In the genomic region with DNA sequence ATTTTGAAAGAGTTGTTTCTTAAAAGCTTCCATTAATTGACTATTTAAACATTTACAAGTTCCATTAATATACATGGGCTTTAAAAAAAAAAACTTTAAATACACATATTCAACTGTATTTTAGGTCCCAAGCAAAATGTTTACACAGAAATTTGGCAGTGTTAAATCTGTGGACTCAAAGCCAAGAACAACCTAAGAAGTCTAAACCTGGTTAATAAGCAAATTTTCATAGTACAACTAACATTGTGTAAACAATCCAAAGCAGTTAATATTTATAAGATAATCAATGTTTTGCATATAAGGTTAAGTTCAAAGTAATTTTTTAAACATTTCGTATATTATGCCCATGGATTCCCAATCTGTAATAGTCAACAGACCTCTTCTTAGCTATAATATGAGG, we compare ENCODE assay signal across 28 cellular contexts.
A peak's percentile ranks its signal among the peaks of the same experiment; 100 is the strongest.
DNase-seq lines count a peak whose midpoint lies in the region; ATAC-seq and TF ChIP-seq lines count a peak whose summit lies in the region.
"Had no signal": no experiment of that assay in that cellular context is flagged by ENCODE, and none has a peak within 500 bp of the region (broad histone marks: within the 10 kb centered on the region; RNA-seq: fewer than 3 reads in every experiment).

No MANE protein-coding gene starts in this region.

- peaks cover 100% of the 10 kb centered on the region for H3K79me2 ChIP-seq in GM23248 (ENCODE audit: insufficient read depth)

- H3K4me1 ChIP-seq in Peyer's patch (peaks cover 0 to 23% (median 1%) of the 10 kb centered on the region in 4 donors), mucosa of rectum (ENCODE audit: control insufficient read depth in 2 of 2, insufficient read depth in 2 of 2, low read length in 2 of 2) (peaks cover 10 to 23% of the 10 kb centered on the region in 2 donors), thyroid gland (peaks cover 28 to 40% of the 10 kb centered on the region in 2 donors), GM23248 (ENCODE audit: insufficient read depth) (peaks cover 10% of the 10 kb centered on the region)
- H3K4me1 ChIP-seq: foreskin keratinocyte had no signal

- TF ChIP-seq CTCF in Peyer's patch (IDR thresholded peaks at IDR 0.05) (no peak), coronary artery (IDR thresholded peaks at IDR 0.05) (no peak), thyroid gland (IDR thresholded peaks at IDR 0.05) (no peak)

- TF ChIP-seq POLR2A in Peyer's patch (IDR thresholded peaks at IDR 0.05) (no peak), thyroid gland (IDR thresholded peaks at IDR 0.05) (no peak)

- H3K27me3 ChIP-seq in Peyer's patch (no peaks in the 10 kb centered on the region), mucosa of rectum (ENCODE audit: control insufficient read depth in 2 of 2, insufficient read depth in 2 of 2, low read length in 2 of 2) (no peaks in the 10 kb centered on the region), thyroid gland (no peaks in the 10 kb centered on the region), GM23248 (replicated peaks; ENCODE audit: insufficient read depth) (no peaks in the 10 kb centered on the region), MG63 (no peaks in the 10 kb centered on the region)
- H3K27me3 ChIP-seq: foreskin keratinocyte, testis had no signal

- peak overlapping the region; percentile 35 to 77 for H3K9ac ChIP-seq in mucosa of rectum (ENCODE audit: low read depth in 1 of 2, low read length in 2 of 2)
- no peak overlapping the region for H3K9ac ChIP-seq in GM23248

- no peak overlapping the region for H2AFZ ChIP-seq in GM23248

- H3K9me3 ChIP-seq in Peyer's patch (no peaks in the 10 kb centered on the region), mucosa of rectum (ENCODE audit: control insufficient read depth in 2 of 2, low read length in 2 of 2) (no peaks in the 10 kb centered on the region), thyroid gland (no peaks in the 10 kb centered on the region), GM23248 (ENCODE audit: low read depth) (no peaks in the 10 kb centered on the region), MG63 (no peaks in the 10 kb centered on the region)
- H3K9me3 ChIP-seq: psoas muscle, testis had no signal

- no peak overlapping the region for H3K4me2 ChIP-seq in GM23248 (ENCODE audit: unreplicated experiment)

- H3K4me3 ChIP-seq in Peyer's patch: peak overlapping the region in 2 of 4 donors; percentile 30 to 38
- peak overlapping the region; percentile 51 for H3K4me3 ChIP-seq in coronary artery
- H3K4me3 ChIP-seq in mucosa of rectum (ENCODE audit: low read length in 2 of 2): peak overlapping the region; percentile 61 to 72
- H3K4me3 ChIP-seq in thyroid gland (replicated peaks in 1 of 3): no peak overlapping the region
- H3K4me3 ChIP-seq in GM23248: no peak overlapping the region
- H3K4me3 ChIP-seq in MG63: no peak overlapping the region
- H3K4me3 ChIP-seq: psoas muscle, testis had no signal

- intact Hi-C loops in thyroid gland (cut with DNase I): loop anchor here (10.0 kb wide), 1 partner anchor 73 kb away; a partner anchor contains a TSS

- no peaks in the 10 kb centered on the region for H3K9me2 ChIP-seq in GM23248 (ENCODE audit: insufficient read depth)

- H4K20me1 ChIP-seq in GM23248 (ENCODE audit: insufficient read depth): no peaks in the 10 kb centered on the region

- 0 out of 2 replicates have a peak, but pooled peaks cover 5% of the 10 kb centered on the region for H3F3A ChIP-seq in GM23248 (ENCODE audit: insufficient read depth)

- ATAC-seq in HG03442 (IDR thresholded peaks at IDR 0.05; ENCODE audit: unreplicated experiment): no peak
- ATAC-seq: foreskin keratinocyte; stimulated activated effector memory CD8-positive, alpha-beta T cell treated with anti-CD3 and anti-CD28 coated beads, Interleukin-12 subunit alpha, Interleukin-12 subunit beta, amount 100 ng/mL, for 72 hours had no signal

- 65 to 73% methylated on average over 1 of the region's 1 CpG for WGBS in thyroid gland, 2 donors
- 94 to 96% methylated on average over 1 of the region's 1 CpG for WGBS in GM23248 (ENCODE audit: low coverage in 1 of 2, low lambda C conversion rate in 2 of 2, missing lambda C conversion rate in 2 of 2), 2 experiments

- DNase-seq in Peyer's patch: no peak
- no peak for DNase-seq in coronary artery (ENCODE audit: low spot score)
- no peak for DNase-seq in thyroid gland
- DNase-seq in GM23248: no peak
- no peak for DNase-seq in MG63
- no peak for DNase-seq in NCI-H526 (lab: John Stamatoyannopoulos, UW)
- DNase-seq: activated CD4-positive, alpha-beta T cell treated with anti-CD3 and anti-CD28 coated beads, Interleukin-2, amount 50 U/mL, for 48 hours; activated CD4-positive, CD25-positive, alpha-beta regulatory T cell; activated effector memory CD4-positive, alpha-beta T cell treated with anti-CD3 and anti-CD28 coated beads, Interleukin-2, amount 50 U/mL, for 16 hours; activated naive CD8-positive, alpha-beta T cell treated with anti-CD3 and anti-CD28 coated beads, Interleukin-2, amount 10 ng/mL, durations not matched to agents 7 days and 5 days; CD4-positive, CD25-positive, alpha-beta regulatory T cell; effector memory CD4-positive, alpha-beta T cell; foreskin keratinocyte; hippocampal formation; immature natural killer cell; NCI-H1092 treated with DMSO at 0.1 percent for 48 hours; NCI-H1930; NCI-H226; NCI-H748 treated with DMSO at 0.1 percent for 48 hours; psoas muscle; SHP77; stimulated activated CD4-positive, alpha-beta T cell treated with anti-CD3 and anti-CD28 coated beads, Interleukin-2, amount 100 ng/mL, for 48 hours; SW 1271; T1000 had no signal

- peak overlapping the region in 3 of 4 donors; percentile 75 to 80 (median 79) for H3K27ac ChIP-seq in Peyer's patch
- peak overlapping the region; percentile 18 to 64 for H3K27ac ChIP-seq in coronary artery
- peak overlapping the region; percentile 91 to 96 for H3K27ac ChIP-seq in mucosa of rectum (ENCODE audit: low read depth in 2 of 2, low read length in 2 of 2)
- H3K27ac ChIP-seq in thyroid gland: peak overlapping the region; percentile 28 to 81 (median 75)
- H3K27ac ChIP-seq in GM23248: no peak overlapping the region
- H3K27ac ChIP-seq: foreskin keratinocyte, psoas muscle had no signal

- in situ Hi-C loops in GM23248 (cut with MboI): no loop called here

- H3K36me3 ChIP-seq in Peyer's patch (no peaks in the 10 kb centered on the region), mucosa of rectum (ENCODE audit: control insufficient read depth in 2 of 2, insufficient read depth in 2 of 2, low read length in 2 of 2) (no peaks in the 10 kb centered on the region), thyroid gland (no peaks in the 10 kb centered on the region), GM23248 (ENCODE audit: low read depth) (no peaks in the 10 kb centered on the region), MG63 (peaks cover 22% of the 10 kb centered on the region)

Comparison
In these comparisons a context has a peak if more than half of its experiments do, and no peak if none do; other contexts are left out.
1. H3K4me3 ChIP-seq: peak in coronary artery (single experiment) and mucosa of rectum (2 of 2); none in thyroid gland (0 of 3), GM23248 (single experiment) and MG63 (single experiment).